Comparison of ENCODE assay signal across 23 cellular contexts in the genomic region with DNA sequence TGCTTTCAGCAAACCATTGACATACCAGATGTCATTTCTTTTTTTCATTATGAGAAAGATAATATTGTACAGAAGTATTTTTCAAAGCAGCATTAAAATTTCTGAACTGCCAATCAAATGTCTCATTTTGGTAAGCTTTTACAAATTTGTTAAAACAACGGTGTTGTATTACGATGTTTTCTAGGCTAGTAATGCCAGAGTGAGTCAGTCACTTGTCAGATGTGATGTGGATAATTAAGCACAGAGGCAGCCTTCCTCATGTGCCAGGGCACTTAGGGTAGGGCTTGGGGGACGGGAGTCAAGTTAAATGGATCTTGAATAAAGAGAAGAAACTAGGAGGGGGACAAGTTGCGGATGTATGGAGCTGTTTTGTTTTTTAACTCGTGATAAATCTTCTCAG. TPM values are rescaled to one million over a fixed set of nuclear protein-coding genes. Genes with fewer than 3 reads are reported as not detected.
A peak's percentile ranks its signal among the peaks of the same experiment; 100 is the strongest.
DNase-seq lines count a peak whose midpoint lies in the region; ATAC-seq, FAIRE-seq and TF ChIP-seq lines count a peak whose summit lies in the region.
"Had no signal": no experiment of that assay in that cellular context is flagged by ENCODE, and none has a peak within 500 bp of the region (broad histone marks: within the 10 kb centered on the region; RNA-seq: fewer than 3 reads in every experiment).

No MANE protein-coding gene starts in this region.

- DNase-seq in activated T-cell treated with anti-CD3 and anti-CD28 coated beads, Interleukin-2, amount 50 U/mL, for 24 hours, result no peak
- DNase-seq in activated T-cell treated with anti-CD3 and anti-CD28 coated beads, Interleukin-2, amount 50 U/mL, for 72 hours, result no peak
- peak; percentile 13 for DNase-seq in HFFc6
- peak; percentile 56 for DNase-seq in bronchial epithelial cell (ENCODE audit: low read depth)
- no peak for DNase-seq in osteocyte (ENCODE audit: extremely low spot score, unreplicated experiment)
- no peak for DNase-seq in ureter (ENCODE audit: low spot score)
- DNase-seq in effector memory CD4-positive, alpha-beta T cell, result no peak
- DNase-seq in cortex of kidney (lab: John Stamatoyannopoulos, UW), result no peak
- DNase-seq: activated CD4-positive, alpha-beta T cell treated with anti-CD3 and anti-CD28 coated beads, Interleukin-2, amount 50 U/mL, for 48 hours; activated naive CD4-positive, alpha-beta T cell treated with anti-CD3 and anti-CD28 coated beads, Interleukin-2, amount 50 U/mL, for 16 hours; C1 segment of cervical spinal cord; left colon; NCI-H1105; NCI-H2081 treated with DMSO at 0.1 percent for 48 hours; NCI-H526 treated with DMSO at 0.1 percent for 48 hours; SJCRH30; stimulated activated CD8-positive, alpha-beta memory T cell treated with anti-CD3 and anti-CD28 coated beads, Interleukin-4, amount 100 ng/mL, for 48 hours; T-helper 17 cell; WERI-Rb-1 had no signal

- no peak for ATAC-seq in activated T-cell treated with anti-CD3 and anti-CD28 coated beads, Interleukin-2, amount 50 U/mL, for 72 hours (replicated peaks in 1 of 2)
- ATAC-seq: gastroesophageal sphincter, left colon, T-helper 17 cell had no signal

- H3K4me1 ChIP-seq in effector memory CD4-positive, alpha-beta T cell (ENCODE audit: control insufficient read depth, insufficient read depth, low read length, poor library complexity, severe bottlenecking), result no peaks in the 10 kb centered on the region
- H3K4me1 ChIP-seq: gastroesophageal sphincter, SJCRH30 had no signal

- H3K27me3 Mint-ChIP-seq in activated T-cell treated with anti-CD3 and anti-CD28 coated beads, Interleukin-2, amount 50 U/mL, for 24 hours, result no peaks in the 10 kb centered on the region
- no peaks in the 10 kb centered on the region for H3K27me3 Mint-ChIP-seq in activated T-cell treated with anti-CD3 and anti-CD28 coated beads, Interleukin-2, amount 50 U/mL, for 72 hours (ENCODE audit: low read depth)
- no peaks in the 10 kb centered on the region for H3K27me3 Mint-ChIP-seq in HFFc6 (ENCODE audit: insufficient read depth)
- H3K27me3 Mint-ChIP-seq in osteocyte (ENCODE audit: unreplicated experiment), result no peaks in the 10 kb centered on the region
- H3K27me3 Mint-ChIP-seq: brain, T-helper 17 cell had no signal

- peaks cover 6% of the 10 kb centered on the region for H3K4me1 Mint-ChIP-seq in activated T-cell treated with anti-CD3 and anti-CD28 coated beads, Interleukin-2, amount 50 U/mL, for 24 hours (ENCODE audit: low read depth)
- no peaks in the 10 kb centered on the region for H3K4me1 Mint-ChIP-seq in activated T-cell treated with anti-CD3 and anti-CD28 coated beads, Interleukin-2, amount 50 U/mL, for 72 hours (ENCODE audit: low read depth)
- H3K4me1 Mint-ChIP-seq in HFFc6 (ENCODE audit: low read depth), result peaks cover 17% of the 10 kb centered on the region
- H3K4me1 Mint-ChIP-seq in osteocyte (ENCODE audit: unreplicated experiment), result peaks cover 6% of the 10 kb centered on the region
- H3K4me1 Mint-ChIP-seq: brain had no signal

- H3K36me3 ChIP-seq in bronchial epithelial cell (ENCODE audit: control insufficient read depth, insufficient read depth, low read length), result peaks cover 4% of the 10 kb centered on the region
- peaks cover 18% of the 10 kb centered on the region for H3K36me3 ChIP-seq in effector memory CD4-positive, alpha-beta T cell (ENCODE audit: control insufficient read depth, insufficient read depth, low read length)

- H3K9me3 ChIP-seq in effector memory CD4-positive, alpha-beta T cell (ENCODE audit: control insufficient read depth, low read length), result no peaks in the 10 kb centered on the region
- H3K9me3 ChIP-seq: gastroesophageal sphincter, neutrophil, SJCRH30 had no signal

- peak overlapping the region; percentile 58 for H3K27ac Mint-ChIP-seq in activated T-cell treated with anti-CD3 and anti-CD28 coated beads, Interleukin-2, amount 50 U/mL, for 24 hours
- no peak overlapping the region for H3K27ac Mint-ChIP-seq in activated T-cell treated with anti-CD3 and anti-CD28 coated beads, Interleukin-2, amount 50 U/mL, for 72 hours
- H3K27ac Mint-ChIP-seq in HFFc6, result peak overlapping the region; percentile 51; the same call in 1 of the 2 replicates
- peak overlapping the region; percentile 16 for H3K27ac Mint-ChIP-seq in osteocyte (ENCODE audit: unreplicated experiment)
- H3K27ac Mint-ChIP-seq: T-helper 17 cell had no signal

- no peaks in the 10 kb centered on the region for H3K9me3 Mint-ChIP-seq in activated T-cell treated with anti-CD3 and anti-CD28 coated beads, Interleukin-2, amount 50 U/mL, for 24 hours
- H3K9me3 Mint-ChIP-seq in activated T-cell treated with anti-CD3 and anti-CD28 coated beads, Interleukin-2, amount 50 U/mL, for 72 hours, result no peaks in the 10 kb centered on the region
- H3K9me3 Mint-ChIP-seq in HFFc6 (no peaks in the 10 kb centered on the region), osteocyte (ENCODE audit: unreplicated experiment) (no peaks in the 10 kb centered on the region)

- FAIRE-seq in bronchial epithelial cell (lab: Jason Lieb, UNC), result no peak

- H3K27ac ChIP-seq in effector memory CD4-positive, alpha-beta T cell (ENCODE audit: insufficient read depth, low read length, poor library complexity, severe bottlenecking), result no peak overlapping the region
- H3K27ac ChIP-seq: coronary artery, gastroesophageal sphincter, neutrophil, SJCRH30, WERI-Rb-1 had no signal

- no peak overlapping the region for H3K4me3 Mint-ChIP-seq in activated T-cell treated with anti-CD3 and anti-CD28 coated beads, Interleukin-2, amount 50 U/mL, for 24 hours
- no peak overlapping the region for H3K4me3 Mint-ChIP-seq in activated T-cell treated with anti-CD3 and anti-CD28 coated beads, Interleukin-2, amount 50 U/mL, for 72 hours
- no peak overlapping the region for H3K4me3 Mint-ChIP-seq in HFFc6
- no peak overlapping the region for H3K4me3 Mint-ChIP-seq in osteocyte (ENCODE audit: unreplicated experiment)
- H3K4me3 Mint-ChIP-seq: T-helper 17 cell had no signal

- TF ChIP-seq CTCF in HFFc6 (IDR thresholded peaks at IDR 0.05) (no peak), bronchial epithelial cell (IDR thresholded peaks at IDR 0.05; ENCODE audit: insufficient read depth, low read length, severe bottlenecking) (no peak), osteocyte (IDR thresholded peaks at IDR 0.05) (no peak)

- no peaks in the 10 kb centered on the region for H3K27me3 ChIP-seq in bronchial epithelial cell (ENCODE audit: control insufficient read depth, insufficient read depth, low read length)
- H3K27me3 ChIP-seq in effector memory CD4-positive, alpha-beta T cell (replicated peaks; ENCODE audit: control insufficient read depth, insufficient read depth, low read length, poor library complexity, severe bottlenecking), result no peaks in the 10 kb centered on the region
- H3K27me3 ChIP-seq: gastroesophageal sphincter, neutrophil, SJCRH30 had no signal

- no peak overlapping the region for H3K4me3 ChIP-seq in bronchial epithelial cell (ENCODE audit: low read depth, low read length)
- H3K4me3 ChIP-seq in effector memory CD4-positive, alpha-beta T cell (ENCODE audit: insufficient read depth, low read depth, low read length, poor library complexity, severe bottlenecking), result no peak overlapping the region
- H3K4me3 ChIP-seq: coronary artery, gastroesophageal sphincter, SJCRH30 had no signal

- H3K36me3 Mint-ChIP-seq in activated T-cell treated with anti-CD3 and anti-CD28 coated beads, Interleukin-2, amount 50 U/mL, for 24 hours (ENCODE audit: low read depth), result peaks cover 70% of the 10 kb centered on the region
- peaks cover 0 to 13% of the 10 kb centered on the region in 2 donors for H3K36me3 Mint-ChIP-seq in activated T-cell treated with anti-CD3 and anti-CD28 coated beads, Interleukin-2, amount 50 U/mL, for 72 hours (ENCODE audit: insufficient read depth in 2 of 2)
- H3K36me3 Mint-ChIP-seq in HFFc6 (ENCODE audit: low read depth) (peaks cover 11% of the 10 kb centered on the region), osteocyte (ENCODE audit: unreplicated experiment) (peaks cover 32% of the 10 kb centered on the region)

RNA-seq across cellular contexts. Expression of gene PSTK, which starts 10.1 kb away (rescaled TPM):
- 1 to 10 TPM; 6.5 to 7.1 TPM for total RNA-seq in activated T-cell treated with anti-CD3 and anti-CD28 coated beads, Interleukin-2, amount 50 U/mL, for 72 hours
- total RNA-seq in HFFc6 (2021; fragmentation: NEBNext Ultra II Directional; extraction: Animal tissue kit (Norgen Biotek cat#: 25700)), result 1 to 10 TPM; 2.6 to 5.1 (median 4.2) TPM
- total RNA-seq in bronchial epithelial cell (3.7 and 4.2 TPM in 2 replicates), osteocyte (5.9 and 6.1 TPM in 2 replicates), ureter (5.1 TPM)

RNA-seq across cellular contexts. Expression of gene IKZF5, which starts 18.3 kb away (rescaled TPM):
- total RNA-seq in activated T-cell treated with anti-CD3 and anti-CD28 coated beads, Interleukin-2, amount 50 U/mL, for 72 hours, result 10 to 100 TPM; 13.2 to 15.2 TPM
- 10 to 100 TPM in 3 of 6 experiments, 1 to 10 TPM in 3; 9.3 to 11.2 (median 9.9) TPM for total RNA-seq in HFFc6 (2021; fragmentation: NEBNext Ultra II Directional; extraction: Animal tissue kit (Norgen Biotek cat#: 25700))
- total RNA-seq in bronchial epithelial cell, result 1.9 and 2.1 TPM in 2 replicates
- 10.5 and 16.0 TPM in 2 replicates for total RNA-seq in osteocyte
- total RNA-seq in ureter, result 18.5 TPM

RNA-seq across cellular contexts. Expression of gene ACADSB, which starts 18.5 kb away (rescaled TPM):
- 10 to 100 TPM; 24.4 to 29.8 TPM for total RNA-seq in activated T-cell treated with anti-CD3 and anti-CD28 coated beads, Interleukin-2, amount 50 U/mL, for 72 hours
- 10 to 100 TPM; 17.7 to 25.2 (median 23.2) TPM for total RNA-seq in HFFc6 (2021; fragmentation: NEBNext Ultra II Directional; extraction: Animal tissue kit (Norgen Biotek cat#: 25700))
- total RNA-seq in bronchial epithelial cell (3.4 and 5.4 TPM in 2 replicates), osteocyte (17.5 and 19.5 TPM in 2 replicates), ureter (34.9 TPM)

RNA-seq across cellular contexts. Expression of gene C10orf88, which starts 36.3 kb away (rescaled TPM):
- 10 to 100 TPM; 11.6 to 11.8 TPM for total RNA-seq in activated T-cell treated with anti-CD3 and anti-CD28 coated beads, Interleukin-2, amount 50 U/mL, for 72 hours
- total RNA-seq in HFFc6 (2021; fragmentation: NEBNext Ultra II Directional; extraction: Animal tissue kit (Norgen Biotek cat#: 25700)), result 10 to 100 TPM in 5 of 6 experiments, 1 to 10 TPM in 1; 9.7 to 15.3 (median 12.8) TPM
- total RNA-seq in bronchial epithelial cell (10.0 and 15.1 TPM in 2 replicates), osteocyte (9.4 and 10.0 TPM in 2 replicates), ureter (10.7 TPM)

Comparison
In these comparisons a context has a peak if more than half of its experiments do, and no peak if none do; other contexts are left out.
1. DNase-seq: peak in HFFc6 (single experiment) and bronchial epithelial cell (single experiment); none in activated T-cell treated with anti-CD3 and anti-CD28 coated beads, Interleukin-2, amount 50 U/mL, for 24 hours (single experiment), activated T-cell treated with anti-CD3 and anti-CD28 coated beads, Interleukin-2, amount 50 U/mL, for 72 hours (0 of 2), osteocyte (single experiment), ureter (single experiment), effector memory CD4-positive, alpha-beta T cell (0 of 3) and cortex of kidney (single experiment).